Comparison of ENCODE assay signal across 8 cellular contexts in genomic region chr1:99766378-99766800, GRCh38. TPM values are rescaled to one million over a fixed set of nuclear protein-coding genes. Genes with fewer than 3 reads are reported as not detected.
DNase-seq lines count a peak whose midpoint lies in the region; ATAC-seq and TF ChIP-seq lines count a peak whose summit lies in the region.

Gene FRRS1, minus strand, starts transcription at chr1:99766635. Its CDS starts 17,867 bp downstream, at chr1:99748768.

- H3K9ac ChIP-seq in rectal smooth muscle tissue (ENCODE audit: low read length) = peak within 1 kb of the TSS; percentile 87

- no peaks in the 10 kb centered on the region for H3K36me3 ChIP-seq in Peyer's patch
- no peaks in the 10 kb centered on the region for H3K36me3 ChIP-seq in adrenal gland (replicated peaks in 1 of 2)
- no peaks in the 10 kb centered on the region for H3K36me3 ChIP-seq in rectal smooth muscle tissue (ENCODE audit: control insufficient read depth, insufficient read depth, low read length)

- no peaks in the 10 kb centered on the region for H3K27me3 Mint-ChIP-seq in IgD-negative memory B cell

- intact Hi-C loops in adrenal gland (cut with DNase I) = no loop called here
- intact Hi-C loops in right cardiac atrium (cut with DNase I) = no loop called here

- H3K9me3 Mint-ChIP-seq in IgD-negative memory B cell = no peaks in the 10 kb centered on the region

- DNase-seq in NCI-H1436 (lab: John Stamatoyannopoulos, UW) (peak; percentile 15), NCI-H1436 treated with DMSO at 0.1 percent for 48 hours (lab: John Stamatoyannopoulos, UW) (no peak), Peyer's patch (peak; percentile 57 to 78 (median 60)), adrenal gland (peak; percentile 54 to 84 (median 76)), right cardiac atrium (peak; percentile 44 to 86 (median 76))

- WGBS in adrenal gland, 4 donors = 0 to 2% (median 1%) methylated on average over 10 of the region's 10 CpGs
- WGBS in right cardiac atrium = 3% methylated on average over 10 of the region's 10 CpGs

- TF ChIP-seq CTCF in Peyer's patch (IDR thresholded peaks at IDR 0.05) (peak in 2 of 6 experiments; percentile 17), adrenal gland (IDR thresholded peaks at IDR 0.05) (no peak)

- H3K4me1 ChIP-seq in Peyer's patch = peaks cover 0 to 5% (median 0%) of the 10 kb centered on the region in 4 donors
- H3K4me1 ChIP-seq in adrenal gland (replicated peaks in 1 of 2) = peaks cover 27 to 33% of the 10 kb centered on the region in 2 donors
- H3K4me1 ChIP-seq in right cardiac atrium (ENCODE audit: control insufficient read depth, insufficient read depth, low read length) = no peaks in the 10 kb centered on the region
- H3K4me1 ChIP-seq in rectal smooth muscle tissue (ENCODE audit: control insufficient read depth, insufficient read depth, low read length) = no peaks in the 10 kb centered on the region

- peak within 1 kb of the TSS; percentile 18 to 95 (median 84) for H3K27ac Mint-ChIP-seq in IgD-negative memory B cell

- peak within 1 kb of the TSS; percentile 47 to 85 (median 54) for H3K4me3 ChIP-seq in Peyer's patch
- peak within 1 kb of the TSS in 3 of 4 donors; percentile 30 to 76 (median 61) for H3K4me3 ChIP-seq in adrenal gland
- peak within 1 kb of the TSS; percentile 73 for H3K4me3 ChIP-seq in right cardiac atrium (ENCODE audit: low read length)
- peak within 1 kb of the TSS; percentile 81 for H3K4me3 ChIP-seq in rectal smooth muscle tissue (ENCODE audit: low read length)

- H3K27ac ChIP-seq in Peyer's patch (peak within 1 kb of the TSS; percentile 62 to 85 (median 64)), adrenal gland (peak within 1 kb of the TSS; percentile 70 to 86 (median 80)), right cardiac atrium (ENCODE audit: low read length) (peak within 1 kb of the TSS; percentile 82), rectal smooth muscle tissue (ENCODE audit: low read depth, low read length) (peak within 1 kb of the TSS; percentile 56)

- H3K27me3 ChIP-seq in Peyer's patch = no peaks in the 10 kb centered on the region
- no peaks in the 10 kb centered on the region for H3K27me3 ChIP-seq in adrenal gland
- no peaks in the 10 kb centered on the region for H3K27me3 ChIP-seq in right cardiac atrium (ENCODE audit: control insufficient read depth, insufficient read depth)
- H3K27me3 ChIP-seq in rectal smooth muscle tissue (ENCODE audit: control insufficient read depth, insufficient read depth, low read length) = no peaks in the 10 kb centered on the region

- H3K4me3 Mint-ChIP-seq in IgD-negative memory B cell = peak within 1 kb of the TSS; percentile 85 to 99 (median 98)

- TF ChIP-seq POLR2A in Peyer's patch (IDR thresholded peaks at IDR 0.05) = peak; percentile 25 to 37
- TF ChIP-seq POLR2A in adrenal gland (IDR thresholded peaks at IDR 0.05) = peak; percentile 29 to 85

- no peaks in the 10 kb centered on the region for H3K9me3 ChIP-seq in Peyer's patch
- no peaks in the 10 kb centered on the region for H3K9me3 ChIP-seq in adrenal gland (replicated peaks in 1 of 3)
- no peaks in the 10 kb centered on the region for H3K9me3 ChIP-seq in right cardiac atrium (ENCODE audit: control insufficient read depth, low read length)

- peak; percentile 94 for ATAC-seq in GM21825 (IDR thresholded peaks at IDR 0.05; ENCODE audit: unreplicated experiment)
- peak; percentile 86 for ATAC-seq in right cardiac atrium

- H3K4me1 Mint-ChIP-seq in IgD-negative memory B cell = peaks cover 10 to 27% (median 24%) of the 10 kb centered on the region in 3 donors

- no peaks in the 10 kb centered on the region for H3K36me3 Mint-ChIP-seq in IgD-negative memory B cell

RNA-seq across cellular contexts. Expression of gene FRRS1, which starts in this region (rescaled TPM):
- polyA plus RNA-seq in IgD-negative memory B cell (0.33 TPM), adrenal gland (1 to 10 TPM in 2 of 3 donors, under 1 TPM in 1; 0.81 to 8.6 (median 1.6) TPM), right cardiac atrium (1.4 TPM)
- total RNA-seq in Peyer's patch (10 to 100 TPM in 2 of 4 donors, 1 to 10 TPM in 2; 6.9 to 17.0 (median 11.9) TPM), adrenal gland (10 to 100 TPM in 7 of 8 donors, 1 to 10 TPM in 1; 9.2 to 26.8 (median 17.3) TPM), right cardiac atrium (1 to 10 TPM; 6.3 to 7.6 (median 6.9) TPM)
